Comparison of ENCODE assay signal across 1 cellular context in genomic region chr3:32850636-32851035, GRCh38.
TF ChIP-seq lines count a peak whose summit lies in the region.

No MANE protein-coding gene starts in this region.

TF ChIP-seq in HepG2, 621 proteins besides CTCF, POLR2A, EP300 and RAD21 (continued from another document and continues in another):
- TF ChIP-seq ZNF281 (CRISPR knock-in tag; IDR thresholded peaks at IDR 0.05; ENCODE audit: borderline replicate concordance) (no peak), KLF16 (CRISPR knock-in tag; IDR thresholded peaks at IDR 0.05) (no peak), ZNF451 (CRISPR knock-in tag; IDR thresholded peaks at IDR 0.05) (no peak), ZIK1 (CRISPR knock-in tag; IDR thresholded peaks at IDR 0.05; ENCODE audit: borderline replicate concordance, low read depth) (no peak), TOE1 (CRISPR knock-in tag; IDR thresholded peaks at IDR 0.05) (no peak), RELA (CRISPR knock-in tag; IDR thresholded peaks at IDR 0.05) (no peak), CHD4 (IDR thresholded peaks at IDR 0.05; ENCODE audit: borderline replicate concordance, low read length) (no peak), HIVEP1 (CRISPR knock-in tag; IDR thresholded peaks at IDR 0.05) (no peak), ZNF747 (CRISPR knock-in tag; IDR thresholded peaks at IDR 0.05; ENCODE audit: borderline replicate concordance) (no peak), TFAP4 (IDR thresholded peaks at IDR 0.05; ENCODE audit: borderline replicate concordance, low read depth) (no peak), CSRNP1 (CRISPR knock-in tag; IDR thresholded peaks at IDR 0.05) (no peak), NCOA1 (CRISPR knock-in tag; IDR thresholded peaks at IDR 0.05) (no peak), FOXA1 (IDR thresholded peaks at IDR 0.05) (no peak), FOXA1 (CRISPR knock-in tag; IDR thresholded peaks at IDR 0.05) (no peak), PCBP1 (IDR thresholded peaks at IDR 0.05; ENCODE audit: borderline replicate concordance, low read depth, low read length) (no peak), GMEB1 (CRISPR knock-in tag; IDR thresholded peaks at IDR 0.05; ENCODE audit: borderline replicate concordance) (no peak), TBP (CRISPR knock-in tag; IDR thresholded peaks at IDR 0.05) (no peak), ZNF619 (CRISPR knock-in tag; IDR thresholded peaks at IDR 0.05) (no peak), ZNF343 (CRISPR knock-in tag; IDR thresholded peaks at IDR 0.05) (no peak), ZKSCAN5 (CRISPR knock-in tag; IDR thresholded peaks at IDR 0.05) (no peak), HNF4G (IDR thresholded peaks at IDR 0.05; ENCODE audit: borderline replicate concordance, low read depth, low read length) (no peak), HNF4G (CRISPR knock-in tag; IDR thresholded peaks at IDR 0.05; ENCODE audit: borderline replicate concordance, low read depth) (no peak), TOPORS (CRISPR knock-in tag; IDR thresholded peaks at IDR 0.05) (no peak), HNF4A (CRISPR knock-in tag; IDR thresholded peaks at IDR 0.05) (peak; percentile 37), ZMYM4 (CRISPR knock-in tag; IDR thresholded peaks at IDR 0.05) (no peak), ZXDC (CRISPR knock-in tag; IDR thresholded peaks at IDR 0.05) (no peak), CREB3 (CRISPR knock-in tag; IDR thresholded peaks at IDR 0.05) (no peak), HNRNPH1 (optimal IDR thresholded peaks at IDR 0.05; ENCODE audit: low read depth, low read length) (no peak), SMYD3 (CRISPR knock-in tag; IDR thresholded peaks at IDR 0.05) (no peak), ZSCAN22 (CRISPR knock-in tag; IDR thresholded peaks at IDR 0.05) (no peak), MYC (CRISPR knock-in tag; IDR thresholded peaks at IDR 0.05; ENCODE audit: borderline replicate concordance) (no peak), HMGA1 (CRISPR knock-in tag; conservative IDR thresholded peaks at IDR 0.05) (no peak), POGK (CRISPR knock-in tag; conservative IDR thresholded peaks at IDR 0.05) (no peak), ZNF549 (CRISPR knock-in tag; IDR thresholded peaks at IDR 0.05) (no peak)
- TF ChIP-seq, protein P1, sequence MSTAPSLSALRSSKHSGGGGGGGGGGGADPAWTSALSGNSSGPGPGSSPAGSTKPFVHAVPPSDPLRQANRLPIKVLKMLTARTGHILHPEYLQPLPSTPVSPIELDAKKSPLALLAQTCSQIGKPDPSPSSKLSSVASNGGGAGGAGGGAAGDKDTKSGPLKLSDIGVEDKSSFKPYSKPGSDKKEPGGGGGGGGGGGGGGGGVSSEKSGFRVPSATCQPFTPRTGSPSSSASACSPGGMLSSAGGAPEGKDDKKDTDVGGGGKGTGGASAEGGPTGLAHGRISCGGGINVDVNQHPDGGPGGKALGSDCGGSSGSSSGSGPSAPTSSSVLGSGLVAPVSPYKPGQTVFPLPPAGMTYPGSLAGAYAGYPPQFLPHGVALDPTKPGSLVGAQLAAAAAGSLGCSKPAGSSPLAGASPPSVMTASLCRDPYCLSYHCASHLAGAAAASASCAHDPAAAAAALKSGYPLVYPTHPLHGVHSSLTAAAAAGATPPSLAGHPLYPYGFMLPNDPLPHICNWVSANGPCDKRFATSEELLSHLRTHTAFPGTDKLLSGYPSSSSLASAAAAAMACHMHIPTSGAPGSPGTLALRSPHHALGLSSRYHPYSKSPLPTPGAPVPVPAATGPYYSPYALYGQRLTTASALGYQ (CRISPR knock-in tag; IDR thresholded peaks at IDR 0.05), result no peak
- TF ChIP-seq, protein P2, sequence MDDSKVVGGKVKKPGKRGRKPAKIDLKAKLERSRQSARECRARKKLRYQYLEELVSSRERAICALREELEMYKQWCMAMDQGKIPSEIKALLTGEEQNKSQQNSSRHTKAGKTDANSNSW (CRISPR knock-in tag; IDR thresholded peaks at IDR 0.05; ENCODE audit: borderline replicate concordance), result no peak
- TF ChIP-seq, protein P3, sequence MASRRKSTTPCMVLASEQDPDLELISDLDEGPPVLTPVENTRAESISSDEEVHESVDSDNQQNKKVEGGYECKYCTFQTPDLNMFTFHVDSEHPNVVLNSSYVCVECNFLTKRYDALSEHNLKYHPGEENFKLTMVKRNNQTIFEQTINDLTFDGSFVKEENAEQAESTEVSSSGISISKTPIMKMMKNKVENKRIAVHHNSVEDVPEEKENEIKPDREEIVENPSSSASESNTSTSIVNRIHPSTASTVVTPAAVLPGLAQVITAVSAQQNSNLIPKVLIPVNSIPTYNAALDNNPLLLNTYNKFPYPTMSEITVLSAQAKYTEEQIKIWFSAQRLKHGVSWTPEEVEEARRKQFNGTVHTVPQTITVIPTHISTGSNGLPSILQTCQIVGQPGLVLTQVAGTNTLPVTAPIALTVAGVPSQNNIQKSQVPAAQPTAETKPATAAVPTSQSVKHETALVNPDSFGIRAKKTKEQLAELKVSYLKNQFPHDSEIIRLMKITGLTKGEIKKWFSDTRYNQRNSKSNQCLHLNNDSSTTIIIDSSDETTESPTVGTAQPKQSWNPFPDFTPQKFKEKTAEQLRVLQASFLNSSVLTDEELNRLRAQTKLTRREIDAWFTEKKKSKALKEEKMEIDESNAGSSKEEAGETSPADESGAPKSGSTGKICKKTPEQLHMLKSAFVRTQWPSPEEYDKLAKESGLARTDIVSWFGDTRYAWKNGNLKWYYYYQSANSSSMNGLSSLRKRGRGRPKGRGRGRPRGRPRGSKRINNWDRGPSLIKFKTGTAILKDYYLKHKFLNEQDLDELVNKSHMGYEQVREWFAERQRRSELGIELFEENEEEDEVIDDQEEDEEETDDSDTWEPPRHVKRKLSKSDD (CRISPR knock-in tag; IDR thresholded peaks at IDR 0.05; ENCODE audit: low read depth), result no peak
- TF ChIP-seq, protein P4, sequence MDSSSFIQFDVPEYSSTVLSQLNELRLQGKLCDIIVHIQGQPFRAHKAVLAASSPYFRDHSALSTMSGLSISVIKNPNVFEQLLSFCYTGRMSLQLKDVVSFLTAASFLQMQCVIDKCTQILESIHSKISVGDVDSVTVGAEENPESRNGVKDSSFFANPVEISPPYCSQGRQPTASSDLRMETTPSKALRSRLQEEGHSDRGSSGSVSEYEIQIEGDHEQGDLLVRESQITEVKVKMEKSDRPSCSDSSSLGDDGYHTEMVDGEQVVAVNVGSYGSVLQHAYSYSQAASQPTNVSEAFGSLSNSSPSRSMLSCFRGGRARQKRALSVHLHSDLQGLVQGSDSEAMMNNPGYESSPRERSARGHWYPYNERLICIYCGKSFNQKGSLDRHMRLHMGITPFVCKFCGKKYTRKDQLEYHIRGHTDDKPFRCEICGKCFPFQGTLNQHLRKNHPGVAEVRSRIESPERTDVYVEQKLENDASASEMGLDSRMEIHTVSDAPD (CRISPR knock-in tag; IDR thresholded peaks at IDR 0.05), result no peak
- TF ChIP-seq, protein P5, sequence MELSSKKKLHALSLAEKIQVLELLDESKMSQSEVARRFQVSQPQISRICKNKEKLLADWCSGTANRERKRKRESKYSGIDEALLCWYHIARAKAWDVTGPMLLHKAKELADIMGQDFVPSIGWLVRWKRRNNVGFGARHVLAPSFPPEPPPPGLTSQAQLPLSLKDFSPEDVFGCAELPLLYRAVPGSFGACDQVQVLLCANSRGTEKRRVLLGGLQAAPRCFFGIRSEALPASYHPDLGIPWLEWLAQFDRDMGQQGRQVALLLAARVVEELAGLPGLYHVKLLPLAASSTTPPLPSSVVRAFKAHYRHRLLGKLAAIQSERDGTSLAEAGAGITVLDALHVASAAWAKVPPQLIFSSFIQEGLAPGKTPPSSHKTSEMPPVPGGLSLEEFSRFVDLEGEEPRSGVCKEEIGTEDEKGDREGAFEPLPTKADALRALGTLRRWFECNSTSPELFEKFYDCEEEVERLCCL (CRISPR knock-in tag; IDR thresholded peaks at IDR 0.05; ENCODE audit: borderline replicate concordance), result no peak
- TF ChIP-seq, protein P6, sequence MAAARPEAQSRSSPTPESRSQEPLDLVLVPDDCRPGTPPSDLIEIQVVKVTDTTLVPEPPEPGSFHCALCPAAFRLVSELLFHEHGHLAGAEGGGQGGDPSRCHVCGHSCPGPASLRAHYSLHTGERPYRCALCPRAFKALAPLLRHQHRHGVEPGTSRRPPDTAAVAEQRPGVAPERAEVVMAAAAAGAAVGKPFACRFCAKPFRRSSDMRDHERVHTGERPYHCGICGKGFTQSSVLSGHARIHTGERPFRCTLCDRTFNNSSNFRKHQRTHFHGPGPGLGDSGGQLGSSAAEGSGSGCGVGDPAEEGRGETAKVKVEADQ (CRISPR knock-in tag; IDR thresholded peaks at IDR 0.05; ENCODE audit: borderline replicate concordance), result no peak
